11 cellular contexts compared by ENCODE assay signal in the genomic region with DNA sequence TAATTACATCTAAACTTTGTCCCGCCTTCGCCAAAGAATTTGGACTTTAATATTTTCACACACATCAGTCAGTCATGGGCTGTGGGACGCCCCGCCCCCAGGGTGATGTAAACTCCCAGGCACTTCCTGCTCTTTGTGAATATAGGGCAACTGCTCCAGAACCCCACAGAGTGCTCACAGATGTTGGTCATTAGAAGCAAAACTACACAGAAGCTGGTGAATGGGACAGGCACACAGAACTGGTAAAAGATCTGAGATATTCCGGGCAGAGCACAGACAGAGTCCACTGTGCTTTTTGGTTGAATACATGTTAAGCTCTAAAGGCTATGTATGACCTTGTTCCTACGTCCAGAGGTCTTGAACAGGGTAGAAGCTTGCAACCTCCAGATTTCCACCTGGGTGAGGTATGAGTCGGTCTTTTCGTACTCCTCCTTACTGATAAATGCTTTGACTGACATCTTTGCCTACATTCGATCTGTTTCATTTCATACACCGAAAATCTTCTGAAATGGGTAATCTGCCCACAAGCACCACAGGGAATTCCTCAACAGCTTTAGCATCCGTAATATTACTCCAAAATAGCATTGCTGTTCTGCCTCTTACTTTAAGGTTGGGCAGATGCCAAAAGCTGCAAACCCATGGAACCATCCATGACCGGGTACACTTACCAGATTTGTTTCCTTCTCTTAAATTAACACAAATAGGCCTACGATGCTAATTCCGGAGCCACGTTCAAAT.
DNase-seq lines count a peak whose midpoint lies in the region; ATAC-seq and TF ChIP-seq lines count a peak whose summit lies in the region.
"Had no signal": no experiment of that assay in that cellular context is flagged by ENCODE, and none has a peak within 500 bp of the region (broad histone marks: within the 10 kb centered on the region; RNA-seq: fewer than 3 reads in every experiment).

No MANE protein-coding gene starts in this region.

- no peaks in the 10 kb centered on the region for H3K9me3 Mint-ChIP-seq in stimulated activated effector memory CD8-positive, alpha-beta T cell treated with anti-CD3 and anti-CD28 coated beads, Interleukin-12 subunit alpha, Interleukin-12 subunit beta, amount 100 ng/mL, for 72 hours

- peak overlapping the region; percentile 75 to 76 for H3K27ac ChIP-seq in ascending aorta
- peak overlapping the region in 3 of 5 donors; percentile 12 to 47 (median 15) for H3K27ac ChIP-seq in stomach

- H3K36me3 ChIP-seq in ascending aorta (no peaks in the 10 kb centered on the region), stomach (no peaks in the 10 kb centered on the region), HAP-1 (replicated peaks) (no peaks in the 10 kb centered on the region)

- H3K4me3 Mint-ChIP-seq in stimulated activated effector memory CD8-positive, alpha-beta T cell treated with anti-CD3 and anti-CD28 coated beads, Interleukin-12 subunit alpha, Interleukin-12 subunit beta, amount 100 ng/mL, for 72 hours, result no peak overlapping the region
- H3K4me3 Mint-ChIP-seq: mesothelial cell of epicardium had no signal

- 64 to 72% (median 70%) methylated on average over 14 to 15 of the region's 15 CpGs for WGBS in stomach, 5 donors

- H3K27me3 ChIP-seq in ascending aorta (no peaks in the 10 kb centered on the region), stomach (no peaks in the 10 kb centered on the region), HAP-1 (ENCODE audit: low read depth) (peaks cover 6% of the 10 kb centered on the region)

- TF ChIP-seq EP300 in stomach (IDR thresholded peaks at IDR 0.05), result no peak

- H3K9me3 ChIP-seq in ascending aorta, result no peaks in the 10 kb centered on the region
- H3K9me3 ChIP-seq in stomach, result no peaks in the 10 kb centered on the region
- no peaks in the 10 kb centered on the region for H3K9me3 ChIP-seq in HAP-1

- in situ Hi-C loops in HAP-1 (cut with MboI; ENCODE audit: low sequenced_read_pairs), result no loop called here

- no peak for TF ChIP-seq POLR2A in stomach (IDR thresholded peaks at IDR 0.05)

- peaks cover 0 to 8% of the 10 kb centered on the region in 2 donors for H3K4me1 ChIP-seq in ascending aorta
- peaks cover 0 to 12% (median 0%) of the 10 kb centered on the region in 4 donors for H3K4me1 ChIP-seq in stomach
- no peaks in the 10 kb centered on the region for H3K4me1 ChIP-seq in HAP-1

- no peaks in the 10 kb centered on the region for H3K4me1 Mint-ChIP-seq in stimulated activated effector memory CD8-positive, alpha-beta T cell treated with anti-CD3 and anti-CD28 coated beads, Interleukin-12 subunit alpha, Interleukin-12 subunit beta, amount 100 ng/mL, for 72 hours

- DNase-seq in HCEC 1CT (peak; percentile 71), ascending aorta (ENCODE audit: low spot score in 2 of 2) (peak; percentile 23 to 88), left cardiac atrium (peak; percentile 40), stomach (no peak), HuH-7.5 (ENCODE audit: low spot score) (no peak), HAP-1 (ENCODE audit: low spot score in 2 of 2) (no peak)
- DNase-seq in stimulated activated effector memory CD8-positive, alpha-beta T cell treated with anti-CD3 and anti-CD28 coated beads, Interleukin-12 subunit alpha, Interleukin-12 subunit beta, amount 100 ng/mL, for 72 hours (ENCODE audit: low spot score in 2 of 2), result no peak
- DNase-seq: dorsolateral prefrontal cortex, NCI-H1417 had no signal

- ATAC-seq in left cardiac atrium (peak; percentile 50 to 59), GM18858 (IDR thresholded peaks at IDR 0.05; ENCODE audit: unreplicated experiment) (no peak)
- no peak for ATAC-seq in stimulated activated effector memory CD8-positive, alpha-beta T cell treated with anti-CD3 and anti-CD28 coated beads, Interleukin-12 subunit alpha, Interleukin-12 subunit beta, amount 100 ng/mL, for 72 hours

- intact Hi-C loops in ascending aorta (cut with DNase I) (loop anchor here (5.0 kb wide), 2 partner anchors 34 to 56 kb away; no protein-coding TSS in a partner anchor), left cardiac atrium (cut with DNase I) (no loop called here), stomach (cut with DNase I; ENCODE audit: low total_unique reads) (no loop called here)

- H3K27ac Mint-ChIP-seq in stimulated activated effector memory CD8-positive, alpha-beta T cell treated with anti-CD3 and anti-CD28 coated beads, Interleukin-12 subunit alpha, Interleukin-12 subunit beta, amount 100 ng/mL, for 72 hours, result no peak overlapping the region
- H3K27ac Mint-ChIP-seq: mesothelial cell of epicardium had no signal

- H3K4me3 ChIP-seq in ascending aorta (peak overlapping the region in 1 of 2 donors; percentile 43), stomach (no peak overlapping the region), HAP-1 (no peak overlapping the region)
- H3K4me3 ChIP-seq: dorsolateral prefrontal cortex had no signal

- no peaks in the 10 kb centered on the region for H3K36me3 Mint-ChIP-seq in stimulated activated effector memory CD8-positive, alpha-beta T cell treated with anti-CD3 and anti-CD28 coated beads, Interleukin-12 subunit alpha, Interleukin-12 subunit beta, amount 100 ng/mL, for 72 hours
- H3K36me3 Mint-ChIP-seq: mesothelial cell of epicardium had no signal

- no peak for TF ChIP-seq CTCF in ascending aorta (IDR thresholded peaks at IDR 0.05)
- no peak for TF ChIP-seq CTCF in stomach (IDR thresholded peaks at IDR 0.05)

Comparison
In these comparisons a context has a peak if more than half of its experiments do, and no peak if none do; other contexts are left out.
1. DNase-seq: peak in HCEC 1CT (single experiment), ascending aorta (2 of 2) and left cardiac atrium (single experiment); none in stomach (single experiment), HuH-7.5 (single experiment), HAP-1 (0 of 2) and stimulated activated effector memory CD8-positive, alpha-beta T cell treated with anti-CD3 and anti-CD28 coated beads, Interleukin-12 subunit alpha, Interleukin-12 subunit beta, amount 100 ng/mL, for 72 hours (0 of 2).
2. ATAC-seq: peak in left cardiac atrium (2 of 2); none in GM18858 (single experiment) and stimulated activated effector memory CD8-positive, alpha-beta T cell treated with anti-CD3 and anti-CD28 coated beads, Interleukin-12 subunit alpha, Interleukin-12 subunit beta, amount 100 ng/mL, for 72 hours (single experiment).